ENCODE assay signal across 21 cellular contexts in genomic region chr4:113689394-113689793, GRCh38.
DNase-seq lines count a peak whose midpoint lies in the region; ATAC-seq, FAIRE-seq and TF ChIP-seq lines count a peak whose summit lies in the region.
"Had no signal": no experiment of that assay in that cellular context is flagged by ENCODE, and none has a peak within 500 bp of the region (broad histone marks: within the 10 kb centered on the region; RNA-seq: fewer than 3 reads in every experiment).

No MANE protein-coding gene starts in this region.

- FAIRE-seq in GM12891 (lab: Jason Lieb, UNC): no peak
- FAIRE-seq: G401.6, HTR-8/SVneo had no signal

- ATAC-seq in activated T-helper 17 cell treated with anti-CD3 and anti-CD28 coated beads, Interleukin-2, amount 50 U/mL, for 72 hours (replicated peaks): no peak
- ATAC-seq in GM18868 (IDR thresholded peaks at IDR 0.05; ENCODE audit: unreplicated experiment) (no peak), HG02623 (IDR thresholded peaks at IDR 0.05; ENCODE audit: unreplicated experiment) (no peak)
- ATAC-seq: HCT116, SK-N-SH treated with all-trans-retinoic acid at 6 μM for 48 hours had no signal

- peaks cover 36% of the 10 kb centered on the region for H3K36me3 Mint-ChIP-seq in activated naive CD4-positive, alpha-beta T cell treated with anti-CD3 and anti-CD28 coated beads, Interleukin-2, amount 50 U/mL, for 24 hours
- peaks cover 46% of the 10 kb centered on the region for H3K36me3 Mint-ChIP-seq in activated T-helper 17 cell treated with anti-CD3 and anti-CD28 coated beads, Interleukin-2, amount 50 U/mL, for 72 hours (ENCODE audit: low read depth)
- peaks cover 13% of the 10 kb centered on the region for H3K36me3 Mint-ChIP-seq in osteocyte (ENCODE audit: unreplicated experiment)

- no peak for TF ChIP-seq CTCF in osteocyte (IDR thresholded peaks at IDR 0.05)

- no peak overlapping the region for H3K4me3 Mint-ChIP-seq in activated naive CD4-positive, alpha-beta T cell treated with anti-CD3 and anti-CD28 coated beads, Interleukin-2, amount 50 U/mL, for 24 hours
- peak overlapping the region; percentile 12 for H3K4me3 Mint-ChIP-seq in activated T-helper 17 cell treated with anti-CD3 and anti-CD28 coated beads, Interleukin-2, amount 50 U/mL, for 72 hours
- H3K4me3 Mint-ChIP-seq in osteocyte (ENCODE audit: unreplicated experiment): no peak overlapping the region

- peaks cover 4% of the 10 kb centered on the region for H3K9me3 Mint-ChIP-seq in activated naive CD4-positive, alpha-beta T cell treated with anti-CD3 and anti-CD28 coated beads, Interleukin-2, amount 50 U/mL, for 24 hours
- no peaks in the 10 kb centered on the region for H3K9me3 Mint-ChIP-seq in activated T-helper 17 cell treated with anti-CD3 and anti-CD28 coated beads, Interleukin-2, amount 50 U/mL, for 72 hours
- H3K9me3 Mint-ChIP-seq in osteocyte (ENCODE audit: unreplicated experiment): no peaks in the 10 kb centered on the region

- DNase-seq in activated naive CD4-positive, alpha-beta T cell treated with anti-CD3 and anti-CD28 coated beads, Interleukin-2, amount 50 U/mL, for 16 hours: no peak
- DNase-seq in GM12891 (ENCODE audit: insufficient read length, low spot score): no peak
- no peak for DNase-seq in osteocyte (ENCODE audit: extremely low spot score, unreplicated experiment)
- DNase-seq in central memory CD4-positive, alpha-beta T cell: no peak
- DNase-seq: ACHN, COR-L47, DMS79, GM23248, NCI-H1048, NCI-H146, NCI-H2107, Peyer's patch, Right ventricle myocardium superior had no signal

- peak overlapping the region; percentile 48 for H3K27ac Mint-ChIP-seq in activated naive CD4-positive, alpha-beta T cell treated with anti-CD3 and anti-CD28 coated beads, Interleukin-2, amount 50 U/mL, for 24 hours
- H3K27ac Mint-ChIP-seq in activated T-helper 17 cell treated with anti-CD3 and anti-CD28 coated beads, Interleukin-2, amount 50 U/mL, for 72 hours: peak overlapping the region; percentile 8
- H3K27ac Mint-ChIP-seq in osteocyte (ENCODE audit: unreplicated experiment): peak overlapping the region; percentile 42

- H3K4me1 Mint-ChIP-seq in activated naive CD4-positive, alpha-beta T cell treated with anti-CD3 and anti-CD28 coated beads, Interleukin-2, amount 50 U/mL, for 24 hours: peaks cover 52% of the 10 kb centered on the region
- H3K4me1 Mint-ChIP-seq in activated T-helper 17 cell treated with anti-CD3 and anti-CD28 coated beads, Interleukin-2, amount 50 U/mL, for 72 hours: peaks cover 39% of the 10 kb centered on the region
- peaks cover 39% of the 10 kb centered on the region for H3K4me1 Mint-ChIP-seq in osteocyte (ENCODE audit: unreplicated experiment)

- no peaks in the 10 kb centered on the region for H3K27me3 Mint-ChIP-seq in activated naive CD4-positive, alpha-beta T cell treated with anti-CD3 and anti-CD28 coated beads, Interleukin-2, amount 50 U/mL, for 24 hours
- no peaks in the 10 kb centered on the region for H3K27me3 Mint-ChIP-seq in activated T-helper 17 cell treated with anti-CD3 and anti-CD28 coated beads, Interleukin-2, amount 50 U/mL, for 72 hours
- no peaks in the 10 kb centered on the region for H3K27me3 Mint-ChIP-seq in osteocyte (ENCODE audit: unreplicated experiment)

- TF ChIP-seq POLR2A in GM12891 (IDR thresholded peaks at IDR 0.05; ENCODE audit: low read depth, low read length): no peak

TF ChIP-seq in GM12891, 5 proteins besides CTCF, POLR2A, EP300 and RAD21:
- TF ChIP-seq TAF1 (IDR thresholded peaks at IDR 0.05; ENCODE audit: low read depth, low read length): no peak
- peak; percentile 67 for TF ChIP-seq SPI1 (IDR thresholded peaks at IDR 0.05; ENCODE audit: low read depth, low read length)
TF ChIP-seq in GM12891: peak in this region for 1.
